ENCODE assay signal across 1 cellular context in the genomic region with DNA sequence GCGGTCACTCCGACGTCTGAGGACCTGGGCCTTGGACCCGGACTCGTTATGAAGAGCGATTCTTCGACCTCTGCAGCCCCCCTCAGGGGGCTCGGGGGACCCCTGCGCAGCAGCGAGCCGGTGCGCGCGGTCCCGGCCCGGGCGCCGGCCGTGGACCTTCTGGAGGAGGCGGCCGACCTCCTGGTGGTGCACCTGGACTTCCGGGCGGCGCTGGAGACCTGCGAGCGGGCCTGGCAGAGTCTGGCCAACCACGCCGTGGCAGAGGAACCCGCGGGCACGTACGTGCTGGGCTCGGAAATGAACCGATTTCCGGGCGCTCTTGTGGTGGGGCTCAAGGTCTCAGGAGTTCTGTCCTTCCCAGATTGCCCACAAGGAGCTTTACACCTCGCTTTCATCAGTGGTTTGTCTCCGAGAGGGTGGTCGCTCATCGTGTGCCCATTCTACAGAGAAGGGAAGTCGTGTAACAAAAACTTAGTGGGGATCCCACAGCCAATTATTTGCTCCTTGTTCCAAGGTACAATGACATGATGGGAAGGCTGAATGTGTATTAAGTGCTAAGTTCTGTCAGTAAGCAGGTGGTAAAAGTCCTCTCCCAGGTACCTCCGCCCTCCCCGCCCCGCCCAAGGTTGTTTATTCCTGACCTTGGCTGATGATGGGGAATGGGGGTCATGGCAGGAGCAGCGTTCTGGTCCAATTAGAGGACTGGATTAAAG.
TF ChIP-seq lines count a peak whose summit lies in the region.

No MANE protein-coding gene starts in this region.

TF ChIP-seq in HepG2, 621 proteins besides CTCF, POLR2A, EP300 and RAD21 (continued from another document and continues in another):
- TF ChIP-seq, protein P1, sequence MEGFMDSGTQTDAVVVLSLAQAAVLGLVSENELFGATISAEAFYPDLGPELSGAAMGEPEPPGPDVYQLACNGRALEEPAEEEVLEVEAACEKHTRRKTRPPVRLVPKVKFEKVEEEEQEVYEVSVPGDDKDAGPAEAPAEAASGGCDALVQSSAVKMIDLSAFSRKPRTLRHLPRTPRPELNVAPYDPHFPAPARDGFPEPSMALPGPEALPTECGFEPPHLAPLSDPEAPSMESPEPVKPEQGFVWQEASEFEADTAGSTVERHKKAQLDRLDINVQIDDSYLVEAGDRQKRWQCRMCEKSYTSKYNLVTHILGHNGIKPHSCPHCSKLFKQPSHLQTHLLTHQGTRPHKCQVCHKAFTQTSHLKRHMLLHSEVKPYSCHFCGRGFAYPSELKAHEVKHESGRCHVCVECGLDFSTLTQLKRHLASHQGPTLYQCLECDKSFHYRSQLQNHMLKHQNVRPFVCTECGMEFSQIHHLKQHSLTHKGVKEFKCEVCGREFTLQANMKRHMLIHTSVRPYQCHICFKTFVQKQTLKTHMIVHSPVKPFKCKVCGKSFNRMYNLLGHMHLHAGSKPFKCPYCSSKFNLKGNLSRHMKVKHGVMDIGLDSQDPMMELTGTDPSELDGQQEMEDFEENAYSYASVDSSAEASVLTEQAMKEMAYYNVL (CRISPR knock-in tag; IDR thresholded peaks at IDR 0.05; ENCODE audit: borderline replicate concordance) = no peak
- TF ChIP-seq ZNF546 (CRISPR knock-in tag; conservative IDR thresholded peaks at IDR 0.05) (peak; percentile 57; the same call in 1 of the 2 replicates), ZFP37 (CRISPR knock-in tag; IDR thresholded peaks at IDR 0.05; ENCODE audit: borderline replicate concordance) (no peak), ZNF468 (CRISPR knock-in tag; IDR thresholded peaks at IDR 0.05) (no peak), HNF4A (CRISPR knock-in tag; IDR thresholded peaks at IDR 0.05) (no peak), ZNF75D (CRISPR knock-in tag; IDR thresholded peaks at IDR 0.05; ENCODE audit: borderline replicate concordance) (no peak), ZNF329 (CRISPR knock-in tag; IDR thresholded peaks at IDR 0.05; ENCODE audit: low read depth) (no peak), ZNF234 (CRISPR knock-in tag; conservative IDR thresholded peaks at IDR 0.05) (no peak), RBM39 (IDR thresholded peaks at IDR 0.05; ENCODE audit: low read depth, low read length, poor library complexity, severe bottlenecking) (peak; percentile 46), GABPB1 (CRISPR knock-in tag; IDR thresholded peaks at IDR 0.05) (no peak), GATA4 (IDR thresholded peaks at IDR 0.05; ENCODE audit: borderline replicate concordance, low read depth) (no peak), ZFX (CRISPR knock-in tag; IDR thresholded peaks at IDR 0.05; ENCODE audit: low read depth) (peak; percentile 8; the same call in 1 of the 2 replicates), ZNF124 (CRISPR knock-in tag; IDR thresholded peaks at IDR 0.05) (no peak), ZNF333 (CRISPR knock-in tag; IDR thresholded peaks at IDR 0.05; ENCODE audit: borderline replicate concordance) (no peak), MZF1 (CRISPR knock-in tag; IDR thresholded peaks at IDR 0.05; ENCODE audit: borderline replicate concordance) (no peak), DZIP1 (CRISPR knock-in tag; IDR thresholded peaks at IDR 0.05) (no peak), KIAA2018 (CRISPR knock-in tag; IDR thresholded peaks at IDR 0.05; ENCODE audit: borderline replicate concordance) (no peak), NCOA5 (CRISPR knock-in tag; IDR thresholded peaks at IDR 0.05) (no peak), ONECUT2 (CRISPR knock-in tag; IDR thresholded peaks at IDR 0.05) (no peak), RBFOX2 (IDR thresholded peaks at IDR 0.05; ENCODE audit: low read depth, low read length) (peak; percentile 90), ZBTB42 (CRISPR knock-in tag; IDR thresholded peaks at IDR 0.05) (no peak), SRSF1 (optimal IDR thresholded peaks at IDR 0.05; ENCODE audit: low read depth, low read length) (no peak), ZBTB33 (CRISPR knock-in tag; IDR thresholded peaks at IDR 0.05) (no peak), KDM5B (CRISPR knock-in tag; IDR thresholded peaks at IDR 0.05; ENCODE audit: borderline replicate concordance) (0 out of 2 replicates have a peak, but pooled peaks have one; percentile 38)
- TF ChIP-seq, protein P2, sequence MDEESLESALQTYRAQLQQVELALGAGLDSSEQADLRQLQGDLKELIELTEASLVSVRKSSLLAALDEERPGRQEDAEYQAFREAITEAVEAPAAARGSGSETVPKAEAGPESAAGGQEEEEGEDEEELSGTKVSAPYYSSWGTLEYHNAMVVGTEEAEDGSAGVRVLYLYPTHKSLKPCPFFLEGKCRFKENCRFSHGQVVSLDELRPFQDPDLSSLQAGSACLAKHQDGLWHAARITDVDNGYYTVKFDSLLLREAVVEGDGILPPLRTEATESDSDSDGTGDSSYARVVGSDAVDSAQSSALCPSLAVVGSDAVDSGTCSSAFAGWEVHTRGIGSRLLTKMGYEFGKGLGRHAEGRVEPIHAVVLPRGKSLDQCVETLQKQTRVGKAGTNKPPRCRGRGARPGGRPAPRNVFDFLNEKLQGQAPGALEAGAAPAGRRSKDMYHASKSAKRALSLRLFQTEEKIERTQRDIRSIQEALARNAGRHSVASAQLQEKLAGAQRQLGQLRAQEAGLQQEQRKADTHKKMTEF (CRISPR knock-in tag; IDR thresholded peaks at IDR 0.05) = no peak
- TF ChIP-seq, protein P3, sequence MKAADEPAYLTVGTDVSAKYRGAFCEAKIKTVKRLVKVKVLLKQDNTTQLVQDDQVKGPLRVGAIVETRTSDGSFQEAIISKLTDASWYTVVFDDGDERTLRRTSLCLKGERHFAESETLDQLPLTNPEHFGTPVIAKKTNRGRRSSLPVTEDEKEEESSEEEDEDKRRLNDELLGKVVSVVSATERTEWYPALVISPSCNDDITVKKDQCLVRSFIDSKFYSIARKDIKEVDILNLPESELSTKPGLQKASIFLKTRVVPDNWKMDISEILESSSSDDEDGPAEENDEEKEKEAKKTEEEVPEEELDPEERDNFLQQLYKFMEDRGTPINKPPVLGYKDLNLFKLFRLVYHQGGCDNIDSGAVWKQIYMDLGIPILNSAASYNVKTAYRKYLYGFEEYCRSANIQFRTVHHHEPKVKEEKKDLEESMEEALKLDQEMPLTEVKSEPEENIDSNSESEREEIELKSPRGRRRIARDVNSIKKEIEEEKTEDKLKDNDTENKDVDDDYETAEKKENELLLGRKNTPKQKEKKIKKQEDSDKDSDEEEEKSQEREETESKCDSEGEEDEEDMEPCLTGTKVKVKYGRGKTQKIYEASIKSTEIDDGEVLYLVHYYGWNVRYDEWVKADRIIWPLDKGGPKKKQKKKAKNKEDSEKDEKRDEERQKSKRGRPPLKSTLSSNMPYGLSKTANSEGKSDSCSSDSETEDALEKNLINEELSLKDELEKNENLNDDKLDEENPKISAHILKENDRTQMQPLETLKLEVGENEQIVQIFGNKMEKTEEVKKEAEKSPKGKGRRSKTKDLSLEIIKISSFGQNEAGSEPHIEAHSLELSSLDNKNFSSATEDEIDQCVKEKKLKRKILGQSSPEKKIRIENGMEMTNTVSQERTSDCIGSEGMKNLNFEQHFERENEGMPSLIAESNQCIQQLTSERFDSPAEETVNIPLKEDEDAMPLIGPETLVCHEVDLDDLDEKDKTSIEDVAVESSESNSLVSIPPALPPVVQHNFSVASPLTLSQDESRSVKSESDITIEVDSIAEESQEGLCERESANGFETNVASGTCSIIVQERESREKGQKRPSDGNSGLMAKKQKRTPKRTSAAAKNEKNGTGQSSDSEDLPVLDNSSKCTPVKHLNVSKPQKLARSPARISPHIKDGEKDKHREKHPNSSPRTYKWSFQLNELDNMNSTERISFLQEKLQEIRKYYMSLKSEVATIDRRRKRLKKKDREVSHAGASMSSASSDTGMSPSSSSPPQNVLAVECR (CRISPR knock-in tag; IDR thresholded peaks at IDR 0.05; ENCODE audit: borderline replicate concordance) = no peak
